ENCODE assay signal across 8 cellular contexts in genomic region chr1:9652379-9653194, GRCh38. TPM values are rescaled to one million over a fixed set of nuclear protein-coding genes. Genes with fewer than 3 reads are reported as not detected.
DNase-seq lines count a peak whose midpoint lies in the region; ATAC-seq and TF ChIP-seq lines count a peak whose summit lies in the region.

No MANE protein-coding gene starts in this region.

- H3K79me2 ChIP-seq in osteoblast (ENCODE audit: insufficient read depth, low read length) = no peaks in the 10 kb centered on the region

- peak overlapping the region; percentile 74 for H3K4me2 ChIP-seq in osteoblast (ENCODE audit: insufficient read depth, low read length)

- peaks cover 71% of the 10 kb centered on the region for H3K4me1 ChIP-seq in CD8-positive, alpha-beta memory T cell (ENCODE audit: insufficient read depth, low read length)
- peaks cover 4% of the 10 kb centered on the region for H3K4me1 ChIP-seq in osteoblast (ENCODE audit: insufficient read depth, low read length)

- no peaks in the 10 kb centered on the region for H3K27me3 ChIP-seq in CD8-positive, alpha-beta memory T cell (ENCODE audit: insufficient read depth, low read length, poor library complexity, severe bottlenecking)
- peaks cover 27% of the 10 kb centered on the region for H3K27me3 ChIP-seq in osteoblast (ENCODE audit: insufficient read depth, low read length)

- peak overlapping the region; percentile 91 for H3K4me3 ChIP-seq in CD8-positive, alpha-beta memory T cell (ENCODE audit: low read length)
- H3K4me3 ChIP-seq in epithelial cell of esophagus (ENCODE audit: low read length) = peak overlapping the region; percentile 44
- H3K4me3 ChIP-seq in osteoblast (ENCODE audit: insufficient read depth, low read length) = peak overlapping the region; percentile 59

- H3K9me3 ChIP-seq in CD8-positive, alpha-beta memory T cell (ENCODE audit: low read length) = no peaks in the 10 kb centered on the region
- H3K9me3 ChIP-seq in osteoblast (ENCODE audit: low read depth, low read length) = no peaks in the 10 kb centered on the region

- H3K36me3 Mint-ChIP-seq in CD8-positive, alpha-beta memory T cell = peaks cover 0 to 21% (median 0%) of the 10 kb centered on the region in 3 donors
- peaks cover 37% of the 10 kb centered on the region for H3K36me3 Mint-ChIP-seq in activated CD4-positive, alpha-beta T cell treated with anti-CD3 and anti-CD28 coated beads, Interleukin-2, amount 10 ng/mL, durations not matched to agents 24 days and 14 days (ENCODE audit: low read depth)

- peak overlapping the region; percentile 94 to 100 (median 100) for H3K4me3 Mint-ChIP-seq in CD8-positive, alpha-beta memory T cell
- peak overlapping the region; percentile 98 for H3K4me3 Mint-ChIP-seq in activated CD4-positive, alpha-beta T cell treated with anti-CD3 and anti-CD28 coated beads, Interleukin-2, amount 10 ng/mL, durations not matched to agents 24 days and 14 days

- no peaks in the 10 kb centered on the region for H4K20me1 ChIP-seq in osteoblast (ENCODE audit: insufficient read depth, low read length)

- H2AFZ ChIP-seq in osteoblast (ENCODE audit: low read length) = no peak overlapping the region

- TF ChIP-seq CTCF in epithelial cell of esophagus (IDR thresholded peaks at IDR 0.05; ENCODE audit: insufficient read depth, low read depth, low read length, missing control alignments) = no peak
- no peak for TF ChIP-seq CTCF in osteoblast (IDR thresholded peaks at IDR 0.05; ENCODE audit: extremely low read depth, low read depth, low read length)

- intact Hi-C loops in activated CD4-positive, alpha-beta T cell treated with anti-CD3 and anti-CD28 coated beads, Interleukin-2, amount 10 ng/mL, durations not matched to agents 24 days and 14 days (cut with micrococcal nuclease) = loop anchor here (1.0 to 2.0 kb wide), 4 partner anchors 18 to 76 kb away; no protein-coding TSS in a partner anchor

- CTCF ChIA-PET in CD8-positive, alpha-beta memory T cell (lab: Charles Lee) = interaction anchor here (0.6 to 7.8 kb wide), 16 partner anchors 8 to 173 kb away, joined by 3 to 136 read pairs (median 6); no protein-coding TSS in a partner anchor

- H3K27me3 Mint-ChIP-seq in CD8-positive, alpha-beta memory T cell = peaks cover 0 to 3% of the 10 kb centered on the region in 2 donors
- no peaks in the 10 kb centered on the region for H3K27me3 Mint-ChIP-seq in activated CD4-positive, alpha-beta T cell treated with anti-CD3 and anti-CD28 coated beads, Interleukin-2, amount 10 ng/mL, durations not matched to agents 24 days and 14 days

- H3K27ac Mint-ChIP-seq in CD8-positive, alpha-beta memory T cell = peak overlapping the region; percentile 94 to 99 (median 98)
- H3K27ac Mint-ChIP-seq in activated CD4-positive, alpha-beta T cell treated with anti-CD3 and anti-CD28 coated beads, Interleukin-2, amount 10 ng/mL, durations not matched to agents 24 days and 14 days = peak overlapping the region; percentile 99

- peak; percentile 68 to 89 (median 86) for DNase-seq in CD8-positive, alpha-beta memory T cell
- DNase-seq in activated CD4-positive, alpha-beta T cell treated with anti-CD3 and anti-CD28 coated beads, Interleukin-2, amount 10 ng/mL, durations not matched to agents 24 days and 14 days = peak; percentile 93
- no peak for DNase-seq in epithelial cell of esophagus (ENCODE audit: low read depth)
- peak; percentile 85 for DNase-seq in osteoblast (ENCODE audit: insufficient read length, low spot score, missing footprints)
- DNase-seq in GM19240 (ENCODE audit: insufficient read length, low spot score) = no peak
- no peak for DNase-seq in NCI-H2196 (lab: John Stamatoyannopoulos, UW; ENCODE audit: unreplicated experiment)

- POLR2A ChIA-PET in CD8-positive, alpha-beta memory T cell (lab: Charles Lee) = interaction anchor here (0.6 to 7.2 kb wide), 14 partner anchors 12 to 427 kb away, joined by 3 to 161 read pairs (median 6); no protein-coding TSS in a partner anchor

- no peaks in the 10 kb centered on the region for H3K36me3 ChIP-seq in CD8-positive, alpha-beta memory T cell (ENCODE audit: insufficient read depth, low read length)
- no peaks in the 10 kb centered on the region for H3K36me3 ChIP-seq in osteoblast (ENCODE audit: insufficient read depth, low read length)

- H3K27ac ChIP-seq in CD8-positive, alpha-beta memory T cell (ENCODE audit: low read depth, low read length) = peak overlapping the region; percentile 69
- H3K27ac ChIP-seq in osteoblast (ENCODE audit: low read depth, low read length) = no peak overlapping the region

- H3K9me3 Mint-ChIP-seq in CD8-positive, alpha-beta memory T cell = no peaks in the 10 kb centered on the region
- H3K9me3 Mint-ChIP-seq in activated CD4-positive, alpha-beta T cell treated with anti-CD3 and anti-CD28 coated beads, Interleukin-2, amount 10 ng/mL, durations not matched to agents 24 days and 14 days = no peaks in the 10 kb centered on the region

- peak; percentile 24 for ATAC-seq in HG03521 (IDR thresholded peaks at IDR 0.05; ENCODE audit: unreplicated experiment)
- no peak for ATAC-seq in GM21515 (IDR thresholded peaks at IDR 0.05; ENCODE audit: unreplicated experiment)

- H3K4me1 Mint-ChIP-seq in CD8-positive, alpha-beta memory T cell = peaks cover 58 to 74% (median 63%) of the 10 kb centered on the region in 3 donors
- peaks cover 52% of the 10 kb centered on the region for H3K4me1 Mint-ChIP-seq in activated CD4-positive, alpha-beta T cell treated with anti-CD3 and anti-CD28 coated beads, Interleukin-2, amount 10 ng/mL, durations not matched to agents 24 days and 14 days

RNA-seq across cellular contexts. Expression of gene PIK3CD, which starts 1.1 kb away (rescaled TPM):
- total RNA-seq in CD8-positive, alpha-beta memory T cell = 100 to 1,000 TPM; 157 to 165 TPM
- 109 TPM for polyA plus RNA-seq in CD8-positive, alpha-beta memory T cell
- 233 TPM in 2 replicates for total RNA-seq in activated CD4-positive, alpha-beta T cell treated with anti-CD3 and anti-CD28 coated beads, Interleukin-2, amount 10 ng/mL, durations not matched to agents 24 days and 14 days
- total RNA-seq in osteoblast = 12.7 and 14.1 TPM in 2 replicates

Comparison
In these comparisons a context has a peak if more than half of its experiments do, and no peak if none do; other contexts are left out.
1. DNase-seq: peak in CD8-positive, alpha-beta memory T cell (5 of 5), activated CD4-positive, alpha-beta T cell treated with anti-CD3 and anti-CD28 coated beads, Interleukin-2, amount 10 ng/mL, durations not matched to agents 24 days and 14 days (single experiment) and osteoblast (single experiment); none in epithelial cell of esophagus (single experiment), GM19240 (single experiment) and NCI-H2196 (single experiment).
2. RNA of gene PIK3CD, which starts 1.1 kb away (total RNA-seq): 233 TPM in activated CD4-positive, alpha-beta T cell treated with anti-CD3 and anti-CD28 coated beads, Interleukin-2, amount 10 ng/mL, durations not matched to agents 24 days and 14 days and 157 to 165 TPM in CD8-positive, alpha-beta memory T cell; 12.7 to 14.1 TPM in osteoblast; every median in the first group is over 10 times any median in the second.
3. Peak in every context shown above with its lines, with median percentiles within 50 percentile points of each other: H3K4me3 ChIP-seq.